Comparison of ENCODE assay signal across 12 cellular contexts in the genomic region with DNA sequence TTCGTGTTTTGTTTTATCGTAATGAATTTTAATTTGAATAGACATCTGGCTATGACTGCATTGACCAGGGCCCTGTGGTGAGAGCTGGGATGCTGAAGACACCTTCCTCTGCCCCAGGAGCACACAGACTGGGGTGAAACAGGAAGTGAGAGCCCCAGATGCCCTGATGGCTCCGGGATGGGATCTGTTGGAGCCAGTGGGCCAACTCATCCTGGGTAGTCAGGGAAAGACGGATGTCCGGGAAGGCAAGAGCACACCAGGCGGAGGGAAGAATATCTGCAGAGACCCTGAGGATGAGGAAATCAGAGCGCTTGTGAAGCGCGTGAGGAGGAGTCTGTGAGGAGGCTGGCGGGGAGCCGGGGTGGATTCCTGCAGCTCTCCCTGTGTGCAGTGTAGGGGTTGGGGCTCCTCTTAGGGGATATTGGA.
DNase-seq lines count a peak whose midpoint lies in the region; ATAC-seq, FAIRE-seq and TF ChIP-seq lines count a peak whose summit lies in the region.
"Had no signal": no experiment of that assay in that cellular context is flagged by ENCODE, and none has a peak within 500 bp of the region (broad histone marks: within the 10 kb centered on the region; RNA-seq: fewer than 3 reads in every experiment).

No MANE protein-coding gene starts in this region.

- H3K27ac ChIP-seq in duodenal mucosa (ENCODE audit: low read depth, low read length) (peak overlapping the region; percentile 26), upper lobe of right lung (peak overlapping the region; percentile 63)
- H3K27ac ChIP-seq: C4-2B had no signal

- peaks cover 42% of the 10 kb centered on the region for H3K4me1 Mint-ChIP-seq in activated CD8-positive, alpha-beta T cell treated with anti-CD3 and anti-CD28 coated beads, Interleukin-2, amount 10 ng/mL, durations not matched to agents 7 days and 5 days (ENCODE audit: low read depth)
- peaks cover 22% of the 10 kb centered on the region for H3K4me1 Mint-ChIP-seq in activated CD8-positive, alpha-beta T cell treated with anti-CD3 and anti-CD28 coated beads for 36 hours (ENCODE audit: low read depth)

- H3K27me3 ChIP-seq in duodenal mucosa (ENCODE audit: control insufficient read depth in 1 of 2, insufficient read depth in 2 of 2, low read length in 2 of 2) (no peaks in the 10 kb centered on the region), upper lobe of right lung (no peaks in the 10 kb centered on the region)

- H3K27me3 Mint-ChIP-seq in activated CD8-positive, alpha-beta T cell treated with anti-CD3 and anti-CD28 coated beads, Interleukin-2, amount 10 ng/mL, durations not matched to agents 7 days and 5 days (ENCODE audit: low read depth): no peaks in the 10 kb centered on the region
- H3K27me3 Mint-ChIP-seq in activated CD8-positive, alpha-beta T cell treated with anti-CD3 and anti-CD28 coated beads for 36 hours: no peaks in the 10 kb centered on the region

- no peak for TF ChIP-seq CTCF in activated CD8-positive, alpha-beta T cell treated with anti-CD3 and anti-CD28 coated beads for 36 hours (IDR thresholded peaks at IDR 0.05)
- TF ChIP-seq CTCF in mucosa of descending colon (IDR thresholded peaks at IDR 0.05): no peak
- TF ChIP-seq CTCF in upper lobe of right lung (IDR thresholded peaks at IDR 0.05): peak; percentile 30

- no peaks in the 10 kb centered on the region for H3K9me3 Mint-ChIP-seq in activated CD8-positive, alpha-beta T cell treated with anti-CD3 and anti-CD28 coated beads, Interleukin-2, amount 10 ng/mL, durations not matched to agents 7 days and 5 days (ENCODE audit: insufficient read depth)
- H3K9me3 Mint-ChIP-seq in activated CD8-positive, alpha-beta T cell treated with anti-CD3 and anti-CD28 coated beads for 36 hours: no peaks in the 10 kb centered on the region

- no peak for DNase-seq in activated CD8-positive, alpha-beta T cell treated with anti-CD3 and anti-CD28 coated beads, Interleukin-2, amount 10 ng/mL, durations not matched to agents 7 days and 5 days
- DNase-seq in activated CD8-positive, alpha-beta T cell treated with anti-CD3 and anti-CD28 coated beads for 36 hours: no peak
- peak in 1 of 3 donors; percentile 23 for DNase-seq in mucosa of descending colon
- no peak for DNase-seq in upper lobe of right lung
- DNase-seq in activated CD4-positive, alpha-beta T cell treated with anti-CD3 and anti-CD28 coated beads for 48 hours: no peak
- DNase-seq in pons (ENCODE audit: low spot score): no peak
- no peak for DNase-seq in GM12892 (ENCODE audit: insufficient read length)
- DNase-seq: activated effector memory CD4-positive, alpha-beta T cell treated with Interleukin-2 at 50 U/mL for 16 hours; RPMI8226; stimulated activated CD4-positive, alpha-beta T cell treated with anti-CD3 and anti-CD28 coated beads, Interleukin-4, amount 100 ng/mL, for 24 hours had no signal

- intact Hi-C loops in activated CD8-positive, alpha-beta T cell treated with anti-CD3 and anti-CD28 coated beads for 36 hours (cut with micrococcal nuclease): no loop called here
- intact Hi-C loops in mucosa of descending colon (cut with DNase I, micrococcal nuclease) (no loop called here), upper lobe of right lung (cut with DNase I) (no loop called here)

- H3K9me3 ChIP-seq in duodenal mucosa (ENCODE audit: control insufficient read depth in 1 of 2, low read length in 2 of 2): no peaks in the 10 kb centered on the region
- H3K9me3 ChIP-seq in mucosa of descending colon: no peaks in the 10 kb centered on the region
- H3K9me3 ChIP-seq in upper lobe of right lung: no peaks in the 10 kb centered on the region

- peak overlapping the region in 1 of 2 donors; percentile 12 for H3K9ac ChIP-seq in duodenal mucosa (ENCODE audit: low read depth in 1 of 2, low read length in 2 of 2)

- H3K27ac Mint-ChIP-seq in activated CD8-positive, alpha-beta T cell treated with anti-CD3 and anti-CD28 coated beads, Interleukin-2, amount 10 ng/mL, durations not matched to agents 7 days and 5 days: peak overlapping the region; percentile 41
- no peak overlapping the region for H3K27ac Mint-ChIP-seq in activated CD8-positive, alpha-beta T cell treated with anti-CD3 and anti-CD28 coated beads for 36 hours

- no peak for ATAC-seq in activated CD8-positive, alpha-beta T cell treated with anti-CD3 and anti-CD28 coated beads, Interleukin-2, amount 10 ng/mL, durations not matched to agents 7 days and 5 days
- no peak for ATAC-seq in activated CD8-positive, alpha-beta T cell treated with anti-CD3 and anti-CD28 coated beads for 36 hours
- peak; percentile 9 for ATAC-seq in mucosa of descending colon
- ATAC-seq in upper lobe of right lung: peak; percentile 38

- H3K4me3 Mint-ChIP-seq in activated CD8-positive, alpha-beta T cell treated with anti-CD3 and anti-CD28 coated beads, Interleukin-2, amount 10 ng/mL, durations not matched to agents 7 days and 5 days: no peak overlapping the region
- no peak overlapping the region for H3K4me3 Mint-ChIP-seq in activated CD8-positive, alpha-beta T cell treated with anti-CD3 and anti-CD28 coated beads for 36 hours

- H3K36me3 ChIP-seq in duodenal mucosa (ENCODE audit: control insufficient read depth in 1 of 2, insufficient read depth in 2 of 2, low read length in 2 of 2): peaks cover 0 to 4% of the 10 kb centered on the region in 2 donors
- no peaks in the 10 kb centered on the region for H3K36me3 ChIP-seq in mucosa of descending colon (ENCODE audit: low read depth)
- no peaks in the 10 kb centered on the region for H3K36me3 ChIP-seq in upper lobe of right lung

- TF ChIP-seq POLR2A in GM12892 (IDR thresholded peaks at IDR 0.05; ENCODE audit: low read depth, low read length): no peak

- H3K4me1 ChIP-seq in duodenal mucosa (ENCODE audit: control insufficient read depth in 1 of 2, insufficient read depth in 2 of 2, low read length in 2 of 2) (peaks cover 32% of the 10 kb centered on the region in 2 donors), mucosa of descending colon (ENCODE audit: low read depth) (peaks cover 18% of the 10 kb centered on the region), upper lobe of right lung (peaks cover 46% of the 10 kb centered on the region)

- POLR2A ChIA-PET in activated CD8-positive, alpha-beta T cell treated with anti-CD3 and anti-CD28 coated beads, Interleukin-2, amount 10 ng/mL, durations not matched to agents 7 days and 5 days (lab: Charles Lee): no interaction called here
- POLR2A ChIA-PET in activated CD8-positive, alpha-beta T cell treated with anti-CD3 and anti-CD28 coated beads for 36 hours (lab: Charles Lee): interaction anchor here (9.1 kb wide), 1 partner anchor 14 kb away, joined by 43 read pairs; no protein-coding TSS in a partner anchor

- CTCF ChIA-PET in activated CD8-positive, alpha-beta T cell treated with anti-CD3 and anti-CD28 coated beads, Interleukin-2, amount 10 ng/mL, durations not matched to agents 7 days and 5 days (lab: Charles Lee): interaction anchor here (0.6 to 1.3 kb wide), 4 partner anchors 17 to 213 kb away, joined by 3 to 4 read pairs (median 4); no protein-coding TSS in a partner anchor
- CTCF ChIA-PET in activated CD8-positive, alpha-beta T cell treated with anti-CD3 and anti-CD28 coated beads for 36 hours (lab: Charles Lee): interaction anchor here (0.9 to 2.2 kb wide), 3 partner anchors 9 to 322 kb away, joined by 3 to 12 read pairs (median 3); no protein-coding TSS in a partner anchor

- FAIRE-seq in GM12892 (lab: Jason Lieb, UNC): no peak

- H3K4me3 ChIP-seq in duodenal mucosa (ENCODE audit: low read depth in 1 of 2, low read length in 2 of 2) (peak overlapping the region; percentile 29 to 51), mucosa of descending colon (no peak overlapping the region), upper lobe of right lung (peak overlapping the region; percentile 15)

- H3K36me3 Mint-ChIP-seq in activated CD8-positive, alpha-beta T cell treated with anti-CD3 and anti-CD28 coated beads, Interleukin-2, amount 10 ng/mL, durations not matched to agents 7 days and 5 days (ENCODE audit: low read depth): peaks cover 40% of the 10 kb centered on the region
- peaks cover 28% of the 10 kb centered on the region for H3K36me3 Mint-ChIP-seq in activated CD8-positive, alpha-beta T cell treated with anti-CD3 and anti-CD28 coated beads for 36 hours (ENCODE audit: low read depth)

Comparison
In these comparisons a context has a peak if more than half of its experiments do, and no peak if none do; other contexts are left out.
1. ATAC-seq: peak in mucosa of descending colon (single experiment) and upper lobe of right lung (single experiment); none in activated CD8-positive, alpha-beta T cell treated with anti-CD3 and anti-CD28 coated beads, Interleukin-2, amount 10 ng/mL, durations not matched to agents 7 days and 5 days (single experiment) and activated CD8-positive, alpha-beta T cell treated with anti-CD3 and anti-CD28 coated beads for 36 hours (single experiment).